8 cellular contexts compared by ENCODE assay signal in the genomic region with DNA sequence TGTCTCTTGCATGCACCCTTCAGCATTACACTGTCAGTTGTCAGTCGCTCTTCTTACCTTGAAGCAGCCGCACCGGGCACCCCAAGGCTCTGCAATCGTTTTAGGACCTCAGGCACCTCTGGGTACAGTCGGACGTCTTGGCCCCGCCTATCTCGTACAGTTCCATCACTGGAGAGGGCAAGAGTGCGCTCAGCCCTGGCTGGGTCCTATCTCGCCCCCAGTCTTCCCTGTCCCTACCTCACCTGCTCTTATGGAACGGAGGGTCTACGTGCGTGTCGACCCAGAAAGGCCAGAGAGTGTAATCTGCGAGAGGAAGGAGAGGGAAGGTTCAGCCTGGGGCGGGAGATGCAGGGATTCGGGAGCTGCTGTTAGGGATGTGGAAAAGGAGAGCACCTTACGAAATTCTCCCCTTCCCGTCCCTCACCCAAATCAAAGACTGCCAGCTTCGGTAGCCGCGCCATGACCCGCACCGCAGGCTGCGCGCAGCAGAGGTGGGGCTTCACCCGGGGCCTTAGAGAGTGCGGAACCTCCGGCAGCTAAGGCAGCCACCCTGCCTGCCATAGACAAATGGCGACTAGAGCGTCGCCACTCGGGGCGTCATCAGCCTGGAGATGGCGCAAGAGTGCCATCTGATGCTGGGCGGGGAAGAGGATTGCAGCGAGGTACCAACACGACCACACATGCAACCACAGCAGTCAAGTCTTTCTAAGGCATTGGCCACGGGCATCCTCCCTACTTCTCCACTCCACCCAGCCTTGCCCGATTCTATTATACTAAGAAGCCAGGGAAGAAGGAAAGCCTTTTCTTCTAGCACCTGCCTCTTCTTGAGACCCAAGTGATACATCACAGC. TPM values are rescaled to one million over a fixed set of nuclear protein-coding genes. Genes with fewer than 3 reads are reported as not detected.
DNase-seq lines count a peak whose midpoint lies in the region; ATAC-seq and TF ChIP-seq lines count a peak whose summit lies in the region.

A gene (minus strand): TSS at position 572 of the 850 bp plus-strand sequence. CDS start 111 bp downstream, at position 461.

- H3K4me3 Mint-ChIP-seq in GM23338 (peak within 1 kb of the TSS; percentile 93), neural crest cell (peak within 1 kb of the TSS; percentile 91)
- H3K4me3 Mint-ChIP-seq in activated T-helper 2 cell treated with anti-CD3 and anti-CD28 coated beads, Interferon-gamma antibody, Interleukin-2, Interleukin-4, amounts not matched to agents 10 μg/mL and 5 μg/mL and 100 μg/mL, durations not matched to agents 14 hours and 24 hours and 36 hours (ENCODE audit: low read depth), result peak within 1 kb of the TSS; percentile 92

- H3K9me3 ChIP-seq in stomach smooth muscle (ENCODE audit: control insufficient read depth in 2 of 2, low read length in 2 of 2), result no peaks in the 10 kb centered on the region

- H3K4me1 ChIP-seq in GM23338 (ENCODE audit: insufficient read depth), result peaks cover 16% of the 10 kb centered on the region
- peaks cover 24% of the 10 kb centered on the region for H3K4me1 ChIP-seq in stomach smooth muscle (ENCODE audit: control insufficient read depth, insufficient read depth, low read length)

- POLR2A ChIA-PET in RWPE1 (lab: Yijun Ruan, JAX; ENCODE audit: low non-redundant PET), result no interaction called here

- ATAC-seq in GM23338, result peak; percentile 77

- H3K4me1 Mint-ChIP-seq in GM23338 (peaks cover 19% of the 10 kb centered on the region), neural crest cell (peaks cover 35% of the 10 kb centered on the region)
- peaks cover 22% of the 10 kb centered on the region for H3K4me1 Mint-ChIP-seq in activated T-helper 2 cell treated with anti-CD3 and anti-CD28 coated beads, Interferon-gamma antibody, Interleukin-2, Interleukin-4, amounts not matched to agents 10 μg/mL and 5 μg/mL and 100 μg/mL, durations not matched to agents 14 hours and 24 hours and 36 hours (ENCODE audit: low read depth)

- peak within 1 kb of the TSS; percentile 89 for H2AFZ ChIP-seq in GM23338

- H3K4me3 ChIP-seq in GM23338 (peak within 1 kb of the TSS; percentile 93), fibroblast of the aortic adventitia (ENCODE audit: low read depth, low read length) (peak within 1 kb of the TSS; percentile 88), stomach smooth muscle (ENCODE audit: low read length in 2 of 2) (peak within 1 kb of the TSS; percentile 80 to 97)

- H3K4me2 ChIP-seq in GM23338, result peak within 1 kb of the TSS; percentile 98

- TF ChIP-seq CTCF in GM23338 (conservative IDR thresholded peaks at IDR 0.05; ENCODE audit: low read depth in 2 of 2) (peak; percentile 60 to 85), RWPE1 (conservative IDR thresholded peaks at IDR 0.05; ENCODE audit: low read depth) (peak; percentile 73), fibroblast of the aortic adventitia (IDR thresholded peaks at IDR 0.05; ENCODE audit: insufficient read depth, low read length) (peak; percentile 15), neural crest cell (conservative IDR thresholded peaks at IDR 0.05) (peak; percentile 68)

- H3K27ac ChIP-seq in GM23338 (ENCODE audit: low read depth) (peak within 1 kb of the TSS; percentile 95), RWPE1 (peak within 1 kb of the TSS; percentile 94), stomach smooth muscle (ENCODE audit: low read length) (peak within 1 kb of the TSS; percentile 91)

- peaks cover 29% of the 10 kb centered on the region for H3F3A ChIP-seq in GM23338 (replicated peaks; ENCODE audit: low read depth)

- peaks cover 11% of the 10 kb centered on the region for H4K20me1 ChIP-seq in GM23338 (replicated peaks; ENCODE audit: insufficient read depth)

- H3K27ac Mint-ChIP-seq in GM23338 (peak within 1 kb of the TSS; percentile 92), neural crest cell (ENCODE audit: unreplicated experiment) (peak within 1 kb of the TSS; percentile 86)
- H3K27ac Mint-ChIP-seq in activated T-helper 2 cell treated with anti-CD3 and anti-CD28 coated beads, Interferon-gamma antibody, Interleukin-2, Interleukin-4, amounts not matched to agents 10 μg/mL and 5 μg/mL and 100 μg/mL, durations not matched to agents 14 hours and 24 hours and 36 hours, result peak within 1 kb of the TSS; percentile 98

- H3K27me3 ChIP-seq in GM23338 (ENCODE audit: insufficient read depth) (no peaks in the 10 kb centered on the region), stomach smooth muscle (ENCODE audit: control insufficient read depth in 1 of 2, insufficient read depth in 2 of 2, low read length in 2 of 2) (no peaks in the 10 kb centered on the region)

- H3K27me3 Mint-ChIP-seq in GM23338 (ENCODE audit: insufficient read depth, low read depth, poor library complexity) (peaks cover 19% of the 10 kb centered on the region), neural crest cell (ENCODE audit: low read depth) (no peaks in the 10 kb centered on the region)
- no peaks in the 10 kb centered on the region for H3K27me3 Mint-ChIP-seq in activated T-helper 2 cell treated with anti-CD3 and anti-CD28 coated beads, Interferon-gamma antibody, Interleukin-2, Interleukin-4, amounts not matched to agents 10 μg/mL and 5 μg/mL and 100 μg/mL, durations not matched to agents 14 hours and 24 hours and 36 hours (ENCODE audit: low read depth)

- H3K9me3 Mint-ChIP-seq in GM23338, result peaks cover 3% of the 10 kb centered on the region; the same call in 2 of the 3 replicates
- no peaks in the 10 kb centered on the region for H3K9me3 Mint-ChIP-seq in activated T-helper 2 cell treated with anti-CD3 and anti-CD28 coated beads, Interferon-gamma antibody, Interleukin-2, Interleukin-4, amounts not matched to agents 10 μg/mL and 5 μg/mL and 100 μg/mL, durations not matched to agents 14 hours and 24 hours and 36 hours
- H3K9me3 Mint-ChIP-seq in neural crest cell, result no peaks in the 10 kb centered on the region

- CTCF ChIA-PET in RWPE1 (lab: Yijun Ruan, JAX), result interaction anchor here (1.0 to 1.2 kb wide), 2 partner anchors 17 to 27 kb away, joined by 3 read pairs; a partner anchor contains a TSS

- no peaks in the 10 kb centered on the region for H3K36me3 ChIP-seq in GM23338 (ENCODE audit: insufficient read depth)
- peaks cover 9 to 13% of the 10 kb centered on the region in 2 donors for H3K36me3 ChIP-seq in stomach smooth muscle (ENCODE audit: control insufficient read depth in 2 of 2, insufficient read depth in 2 of 2, low read length in 2 of 2)

- H3K79me2 ChIP-seq in GM23338 (replicated peaks; ENCODE audit: insufficient read depth), result peaks cover 16% of the 10 kb centered on the region

- H3K9me2 ChIP-seq in GM23338 (ENCODE audit: insufficient read depth), result no peaks in the 10 kb centered on the region

- H3K9ac ChIP-seq in stomach smooth muscle (ENCODE audit: low read length in 2 of 2), result peak within 1 kb of the TSS; percentile 79 to 97

- intact Hi-C loops in activated T-helper 2 cell treated with anti-CD3 and anti-CD28 coated beads, Interferon-gamma antibody, Interleukin-2, Interleukin-4, amounts not matched to agents 10 μg/mL and 5 μg/mL and 100 μg/mL, durations not matched to agents 14 hours and 24 hours and 36 hours (cut with micrococcal nuclease), result loop anchor here (1.0 kb wide), 2 partner anchors 17 to 84 kb away; a partner anchor contains a TSS

- peak; percentile 91 for DNase-seq in ELF-1 (ENCODE audit: low read depth, low spot score)
- DNase-seq in GM23338 (ENCODE audit: low spot score), result peak; percentile 94
- peak; percentile 86 for DNase-seq in LHCN-M2 (ENCODE audit: low read depth)
- DNase-seq in RWPE1 (ENCODE audit: low spot score), result peak; percentile 85
- DNase-seq in activated T-helper 2 cell treated with anti-CD3 and anti-CD28 coated beads, Interferon-gamma antibody, Interleukin-2, Interleukin-4, amounts not matched to agents 10 μg/mL and 5 μg/mL and 100 μg/mL, durations not matched to agents 14 hours and 24 hours and 36 hours (ENCODE audit: low spot score), result peak; percentile 82
- DNase-seq in fibroblast of the aortic adventitia (ENCODE audit: low read depth), result peak; percentile 81
- DNase-seq in neural crest cell (ENCODE audit: low read depth, low spot score), result peak; percentile 70

- peaks cover 34% of the 10 kb centered on the region for H3K36me3 Mint-ChIP-seq in GM23338 (ENCODE audit: low read depth)
- H3K36me3 Mint-ChIP-seq in activated T-helper 2 cell treated with anti-CD3 and anti-CD28 coated beads, Interferon-gamma antibody, Interleukin-2, Interleukin-4, amounts not matched to agents 10 μg/mL and 5 μg/mL and 100 μg/mL, durations not matched to agents 14 hours and 24 hours and 36 hours (ENCODE audit: low read depth), result peaks cover 41% of the 10 kb centered on the region
- peaks cover 9% of the 10 kb centered on the region for H3K36me3 Mint-ChIP-seq in neural crest cell (ENCODE audit: low read depth)

TF ChIP-seq in GM23338, 12 proteins besides CTCF, POLR2A, EP300 and RAD21:
- TF ChIP-seq CREB1 (CRISPR knock-in tag; IDR thresholded peaks at IDR 0.05; ENCODE audit: low read depth) (peak; percentile 96), POLR2AphosphoS5 (IDR thresholded peaks at IDR 0.05; ENCODE audit: low read depth) (peak; percentile 84), STAT1 (IDR thresholded peaks at IDR 0.05; ENCODE audit: unreplicated experiment) (no peak)
- TF ChIP-seq, protein P1, sequence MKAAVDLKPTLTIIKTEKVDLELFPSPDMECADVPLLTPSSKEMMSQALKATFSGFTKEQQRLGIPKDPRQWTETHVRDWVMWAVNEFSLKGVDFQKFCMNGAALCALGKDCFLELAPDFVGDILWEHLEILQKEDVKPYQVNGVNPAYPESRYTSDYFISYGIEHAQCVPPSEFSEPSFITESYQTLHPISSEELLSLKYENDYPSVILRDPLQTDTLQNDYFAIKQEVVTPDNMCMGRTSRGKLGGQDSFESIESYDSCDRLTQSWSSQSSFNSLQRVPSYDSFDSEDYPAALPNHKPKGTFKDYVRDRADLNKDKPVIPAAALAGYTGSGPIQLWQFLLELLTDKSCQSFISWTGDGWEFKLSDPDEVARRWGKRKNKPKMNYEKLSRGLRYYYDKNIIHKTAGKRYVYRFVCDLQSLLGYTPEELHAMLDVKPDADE (IDR thresholded peaks at IDR 0.05), result 0 out of 2 replicates have a peak, but pooled peaks have one; percentile 22

RNA-seq across cellular contexts. Expression of the gene that starts here (rescaled TPM):
- total RNA-seq in GM23338 (2014; rRNA removed; shearing (Covaris generic)), result 9.6 and 9.8 TPM in 2 replicates
- 24.7 and 31.1 TPM in 2 replicates for polyA plus RNA-seq in GM23338 (2016; fragmentation: Nextera tagmentation; extraction: Ambion mirVana)
- total RNA-seq in LHCN-M2 (2014; rRNA removed), result 16.6 and 18.5 TPM in 2 replicates
- 26.2 TPM for polyA plus RNA-seq in LHCN-M2 (2012)
- 13.2 and 13.5 TPM in 2 replicates for total RNA-seq in activated T-helper 2 cell treated with anti-CD3 and anti-CD28 coated beads, Interferon-gamma antibody, Interleukin-2, Interleukin-4, amounts not matched to agents 10 μg/mL and 5 μg/mL and 100 μg/mL, durations not matched to agents 14 hours and 24 hours and 36 hours
- total RNA-seq in fibroblast of the aortic adventitia (ENCODE audit: low replicate concordance), result 11.8 and 23.2 TPM in 2 replicates
- 19.0 and 25.9 TPM in 2 replicates for total RNA-seq in neural crest cell

Comparison
In these comparisons a context has a peak if more than half of its experiments do, and no peak if none do; other contexts are left out.
1. Peak in every context shown above with its lines: DNase-seq, ATAC-seq, H3K4me3 ChIP-seq and H3K27ac ChIP-seq.
2. CTCF ChIP-seq: peak in every context shown above with its lines; median percentile 73 in RWPE1; 72 in GM23338; 68 in neural crest cell; 15 in fibroblast of the aortic adventitia.